ENCODE assay signal across 8 cellular contexts in the genomic region with DNA sequence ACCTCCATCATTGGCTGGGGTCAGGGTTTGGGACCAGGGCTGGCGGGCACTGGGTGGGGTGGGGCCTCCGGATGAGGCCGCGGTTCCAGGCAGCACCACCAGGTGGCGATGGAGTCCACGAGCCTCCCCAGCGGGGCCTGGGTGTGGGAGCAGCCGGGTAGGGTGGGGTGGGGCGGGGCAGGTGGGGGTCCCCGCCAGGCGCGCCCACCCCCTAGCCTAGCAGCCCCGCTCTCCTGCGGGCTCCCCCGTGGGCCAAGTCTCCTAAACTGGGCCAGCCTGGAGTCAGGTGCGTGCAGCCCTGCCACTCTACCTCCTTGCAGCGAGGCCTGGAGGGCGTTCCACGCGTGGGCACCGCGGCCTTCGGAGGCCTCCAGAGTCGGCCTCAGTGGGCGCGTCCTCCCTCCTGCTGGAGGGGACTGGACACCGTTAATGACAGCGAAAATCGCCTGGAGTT.
DNase-seq lines count a peak whose midpoint lies in the region; TF ChIP-seq lines count a peak whose summit lies in the region.

No MANE protein-coding gene starts in this region.

- CTCF ChIA-PET in PC-9 (lab: Charles Lee): no interaction called here

- H2AFZ ChIP-seq in PC-9: no peak overlapping the region

- H3F3A ChIP-seq in PC-9 (ENCODE audit: insufficient read depth, low read depth): no peaks in the 10 kb centered on the region

- no TSS peak for BruUV-seq in PC-9 (replicated peaks; lab: Mats Ljungman, UMichigan)

- H4K20me1 ChIP-seq in PC-9 (ENCODE audit: insufficient read depth): no peaks in the 10 kb centered on the region

- peak; percentile 96 for TF ChIP-seq CTCF in PC-9 (conservative IDR thresholded peaks at IDR 0.05)
- TF ChIP-seq CTCF in progenitor cell of endocrine pancreas (IDR thresholded peaks at IDR 0.05; ENCODE audit: unreplicated experiment): peak; percentile 75
- peak; percentile 35 to 89 (median 60) for TF ChIP-seq CTCF in vagina (IDR thresholded peaks at IDR 0.05)

- H3K4me1 Mint-ChIP-seq in progenitor cell of endocrine pancreas (ENCODE audit: low read depth): no peaks in the 10 kb centered on the region

- H3K4me2 ChIP-seq in PC-9: no peak overlapping the region

- no peaks in the 10 kb centered on the region for H3K36me3 Mint-ChIP-seq in progenitor cell of endocrine pancreas (ENCODE audit: insufficient read depth)

- H3K27me3 Mint-ChIP-seq in progenitor cell of endocrine pancreas: peaks cover 29% of the 10 kb centered on the region

- intact Hi-C loops in PC-9 (cut with micrococcal nuclease; ENCODE audit: unreplicated experiment) (loop anchor here (2.0 to 10.0 kb wide), 2 partner anchors 71 to 959 kb away; no protein-coding TSS in a partner anchor), vagina (cut with DNase I) (no loop called here)

- H3K9me3 Mint-ChIP-seq in progenitor cell of endocrine pancreas (ENCODE audit: low read depth): peaks cover 6% of the 10 kb centered on the region

- POLR2A ChIA-PET in PC-9 (lab: Charles Lee; ENCODE audit: unreplicated experiment): no interaction called here

- H3K9me2 ChIP-seq in PC-9 (ENCODE audit: insufficient read depth): no peaks in the 10 kb centered on the region

- H3K4me3 Mint-ChIP-seq in progenitor cell of endocrine pancreas (ENCODE audit: low read depth): no peak overlapping the region

- DNase-seq in NCI-H748 (lab: John Stamatoyannopoulos, UW; ENCODE audit: unreplicated experiment) (peak; percentile 19), NCI-H748 treated with DMSO at 0.1 percent for 48 hours (lab: John Stamatoyannopoulos, UW) (no peak), PC-9 (peak in 1 of 2 experiments; percentile 71), globus pallidus (ENCODE audit: low spot score) (peak; percentile 45), progenitor cell of endocrine pancreas (ENCODE audit: low spot score, unreplicated experiment) (peak; percentile 42), vagina (ENCODE audit: extremely low spot score in 2 of 2) (no peak), KG1 (lab: John Stamatoyannopoulos, UW) (no peak)
- peak; percentile 44 for DNase-seq in activated effector memory CD4-positive, alpha-beta T cell treated with Interleukin-2 at 50 U/mL for 16 hours

- H3K4me3 ChIP-seq in PC-9: no peak overlapping the region
- H3K4me3 ChIP-seq in vagina: no peak overlapping the region

- H3K27me3 ChIP-seq in PC-9 (ENCODE audit: insufficient read depth, low read depth) (peaks cover 68% of the 10 kb centered on the region), vagina (no peaks in the 10 kb centered on the region)

- TF ChIP-seq POLR2A in vagina (IDR thresholded peaks at IDR 0.05): no peak

- no peaks in the 10 kb centered on the region for H3K36me3 ChIP-seq in PC-9 (ENCODE audit: low read depth)
- no peaks in the 10 kb centered on the region for H3K36me3 ChIP-seq in vagina

- H3K27ac Mint-ChIP-seq in progenitor cell of endocrine pancreas: no peak overlapping the region

- H3K9me3 ChIP-seq in PC-9 (ENCODE audit: insufficient read depth, low read depth) (no peaks in the 10 kb centered on the region), vagina (no peaks in the 10 kb centered on the region)

- no peak overlapping the region for H3K27ac ChIP-seq in PC-9
- H3K27ac ChIP-seq in vagina: no peak overlapping the region

- H3K79me2 ChIP-seq in PC-9 (ENCODE audit: low read depth): no peaks in the 10 kb centered on the region

- no peaks in the 10 kb centered on the region for H3K4me1 ChIP-seq in PC-9 (replicated peaks; ENCODE audit: insufficient read depth)
- peaks cover 5% of the 10 kb centered on the region for H3K4me1 ChIP-seq in vagina

Comparison
In these comparisons a context has a peak if more than half of its experiments do, and no peak if none do; other contexts are left out.
1. DNase-seq: peak in NCI-H748 (single experiment), activated effector memory CD4-positive, alpha-beta T cell treated with Interleukin-2 at 50 U/mL for 16 hours (single experiment), globus pallidus (single experiment) and progenitor cell of endocrine pancreas (single experiment); none in NCI-H748 treated with DMSO at 0.1 percent for 48 hours (single experiment), vagina (0 of 2) and KG1 (single experiment).
2. Peak in every context shown above with its lines, with median percentiles within 50 percentile points of each other: CTCF ChIP-seq.